13 cellular contexts compared by ENCODE assay signal in genomic region chr12:12403264-12404248, GRCh38. TPM values are rescaled to one million over a fixed set of nuclear protein-coding genes. Genes with fewer than 3 reads are reported as not detected.
DNase-seq lines count a peak whose midpoint lies in the region; ATAC-seq, FAIRE-seq and TF ChIP-seq lines count a peak whose summit lies in the region.
"Had no signal": no experiment of that assay in that cellular context is flagged by ENCODE, and none has a peak within 500 bp of the region (broad histone marks: within the 10 kb centered on the region; RNA-seq: fewer than 3 reads in every experiment).

No MANE protein-coding gene starts in this region.

- H3K79me2 ChIP-seq in K562 (ENCODE audit: control insufficient read depth, insufficient read depth, low read length), result no peaks in the 10 kb centered on the region

- H3K4me2 ChIP-seq in BLaER1 (peak overlapping the region; percentile 23; the same call in 1 of the 2 replicates), K562 (ENCODE audit: insufficient read depth, low read length) (no peak overlapping the region)

- TF ChIP-seq CTCF in LNCaP clone FGC (IDR thresholded peaks at IDR 0.05; ENCODE audit: control insufficient read depth, extremely low read depth, insufficient read depth) (no peak), K562 (IDR thresholded peaks at IDR 0.05 in 2 of 3, conservative IDR thresholded peaks at IDR 0.05 in 1 of 3; ENCODE audit: insufficient read depth in 2 of 3, low read depth in 1 of 3, low read length in 3 of 3) (no peak), mucosa of descending colon (IDR thresholded peaks at IDR 0.05) (no peak)

- no peak overlapping the region for H2AFZ ChIP-seq in K562 (ENCODE audit: low read depth, low read length)

- H3K4me3 ChIP-seq in BLaER1 (no peak overlapping the region), LNCaP clone FGC (ENCODE audit: low read depth, low read length) (no peak overlapping the region), K562 (no peak overlapping the region), mucosa of descending colon (no peak overlapping the region)
- H3K4me3 ChIP-seq: sigmoid colon had no signal

- no peaks in the 10 kb centered on the region for H3K9me1 ChIP-seq in K562 (ENCODE audit: control insufficient read depth, insufficient read depth, low read length)

- no peak overlapping the region for H3K9ac ChIP-seq in BLaER1
- no peak overlapping the region for H3K9ac ChIP-seq in K562 (ENCODE audit: insufficient read depth in 1 of 2, low read depth in 2 of 2, low read length in 2 of 2)

- CTCF ChIA-PET in K562 (lab: Yijun Ruan, JAX; ENCODE audit: low intra/inter-chr PET ratio), result no interaction called here

- H3K27me3 ChIP-seq in BLaER1 (no peaks in the 10 kb centered on the region), K562 (ENCODE audit: control insufficient read depth in 2 of 2, insufficient read depth in 2 of 2, low read length in 2 of 2) (no peaks in the 10 kb centered on the region)
- H3K27me3 ChIP-seq: sigmoid colon had no signal

- 28% methylated on average over 9 of the region's 9 CpGs for WGBS in K562 (ENCODE audit: insufficient coverage, low coverage, missing lambda C conversion rate)

- FAIRE-seq in K562 (lab: Jason Lieb, UNC), result no peak
- FAIRE-seq in RCC 7860 (lab: Jason Lieb, UNC), result no peak
- FAIRE-seq: D721Med, GM18507 had no signal

- H3K27ac ChIP-seq in BLaER1 (no peak overlapping the region), K562 (ENCODE audit: extremely low read depth, low read depth, low read length) (no peak overlapping the region)
- H3K27ac ChIP-seq: sigmoid colon had no signal

- H3K9me3 ChIP-seq in BLaER1 (no peaks in the 10 kb centered on the region), K562 (replicated peaks; ENCODE audit: control insufficient read depth, insufficient read depth, low read depth, low read length) (no peaks in the 10 kb centered on the region), mucosa of descending colon (no peaks in the 10 kb centered on the region)
- H3K9me3 ChIP-seq: sigmoid colon had no signal

- peak; percentile 37; the same call in 1 of the 2 replicates for TF ChIP-seq EP300 in K562 (IDR thresholded peaks at IDR 0.05; ENCODE audit: low read length)

- in situ Hi-C loops in K562 (cut with MboI), result no loop called here

- no peak for TF ChIP-seq POLR2A in K562 (conservative IDR thresholded peaks at IDR 0.05)

- H3K4me1 ChIP-seq in BLaER1 (peaks cover 19% of the 10 kb centered on the region), K562 (replicated peaks in 1 of 2; ENCODE audit: control insufficient read depth in 2 of 2, insufficient read depth in 2 of 2, low read length in 2 of 2) (peaks cover 0 to 6% of the 10 kb centered on the region in 2 experiments; a peak in 2 of 5 replicates), mucosa of descending colon (ENCODE audit: low read depth) (peaks cover 12% of the 10 kb centered on the region)

- H4K20me1 ChIP-seq in BLaER1 (no peaks in the 10 kb centered on the region), K562 (replicated peaks; ENCODE audit: control insufficient read depth, insufficient read depth, low read length) (no peaks in the 10 kb centered on the region)

- no TSS peak for BruUV-seq in K562 (replicated peaks; lab: Mats Ljungman, UMichigan)

- no peak for ATAC-seq in K562
- peak; percentile 89 for ATAC-seq in mucosa of descending colon
- no peak for ATAC-seq in HG02571 (IDR thresholded peaks at IDR 0.05; ENCODE audit: unreplicated experiment)

- intact Hi-C loops in K562 (cut with micrococcal nuclease), result no loop called here
- intact Hi-C loops in mucosa of descending colon (cut with DNase I, micrococcal nuclease), result no loop called here

- POLR2A ChIA-PET in K562 (lab: Yijun Ruan, JAX), result interaction anchor here (0.6 to 1.8 kb wide), 2 partner anchors 11 to 36 kb away, joined by 3 to 5 read pairs; no protein-coding TSS in a partner anchor

- DNase-seq in LNCaP clone FGC (ENCODE audit: low read depth), result peak; percentile 80
- DNase-seq in K562 (ENCODE audit: extremely low read depth in 1 of 4, low spot score in 3 of 4), result no peak
- peak in 2 of 3 donors; percentile 49 to 70 for DNase-seq in mucosa of descending colon
- DNase-seq in RCC 7860 (ENCODE audit: low spot score), result no peak
- DNase-seq in anterior cingulate cortex (lab: John Stamatoyannopoulos, UW), result no peak
- no peak for DNase-seq in activated CD8-positive, alpha-beta memory T cell treated with anti-CD3 and anti-CD28 coated beads for 24 hours
- DNase-seq: immature natural killer cell; NK-92 treated with Interleukin-12 subunit alpha and Interleukin-12 subunit beta, amount 100 ng/mL, for 24 hours; sigmoid colon had no signal

- TF ChIP-seq RAD21 in K562 (CRISPR knock-in tag; conservative IDR thresholded peaks at IDR 0.05 in 1 of 2, IDR thresholded peaks at IDR 0.05 in 1 of 2), result no peak

- no peaks in the 10 kb centered on the region for H3K36me3 ChIP-seq in BLaER1
- H3K36me3 ChIP-seq in K562 (ENCODE audit: control insufficient read depth, insufficient read depth, low read length), result no peaks in the 10 kb centered on the region
- no peaks in the 10 kb centered on the region for H3K36me3 ChIP-seq in mucosa of descending colon (ENCODE audit: low read depth)
- H3K36me3 ChIP-seq: sigmoid colon had no signal

TF ChIP-seq in K562, 482 proteins besides CTCF, POLR2A, EP300 and RAD21 (continues in another document):
- TF ChIP-seq EZH2 (IDR thresholded peaks at IDR 0.05; ENCODE audit: borderline replicate concordance, low read depth, low read length) (no peak), JUND (IDR thresholded peaks at IDR 0.05; ENCODE audit: borderline replicate concordance, low read depth, low read length) (peak; percentile 14; the same call in 1 of the 2 replicates), JUND (tag; IDR thresholded peaks at IDR 0.05; ENCODE audit: borderline replicate concordance, low read depth, low read length) (peak; percentile 29; the same call in 1 of the 3 replicates), CEBPG (CRISPR knock-in tag; IDR thresholded peaks at IDR 0.05) (no peak), CEBPG (tag; conservative IDR thresholded peaks at IDR 0.05 in 1 of 2, IDR thresholded peaks at IDR 0.05 in 1 of 2) (peak; percentile 55 to 60; a peak in 3 of 4 replicates), ZNF644 (tag; IDR thresholded peaks at IDR 0.05; ENCODE audit: low read depth) (no peak), SOX6 (IDR thresholded peaks at IDR 0.05) (peak; percentile 80; the same call in 1 of the 2 replicates), SRSF9 (IDR thresholded peaks at IDR 0.05; ENCODE audit: borderline replicate concordance, low read depth, low read length) (no peak)

RNA-seq across cellular contexts. Expression of gene BORCS5, which starts 46.7 kb away (rescaled TPM):
- total RNA-seq in K562 (2011; cell fraction: chromatin; rRNA removed; ENCODE audit: low replicate concordance), result 20.7 and 32.7 TPM in 2 replicates
- total RNA-seq in K562 (2011; cell fraction: nucleolus; rRNA removed), result 8.8 and 10.3 TPM in 2 replicates
- total RNA-seq in K562 (2011; cell fraction: nucleoplasm; rRNA removed), result 15.6 and 19.1 TPM in 2 replicates
- total RNA-seq in K562 (2014; rRNA removed) (5.4 and 8.5 TPM in 2 replicates), K562 (2014; rRNA removed; fragmentation: Illumina TruSeq; extraction: Trizol) (4.1 and 4.3 TPM in 2 replicates), K562 (2015; rRNA removed; fragmentation: Illumina TruSeq; extraction: Trizol) (2.4 and 2.6 TPM in 2 replicates), K562 (2021) (12.4 TPM in 2 replicates), mucosa of descending colon (10 to 100 TPM; 12.1 to 18.1 (median 15.0) TPM)
- polyA plus RNA-seq in K562 (2011; rRNA removed) (6.6 and 7.4 TPM in 2 replicates), K562 (2014; fragmentation: Illumina TruSeq; extraction: Trizol) (9.2 and 10.0 TPM in 2 replicates), K562 (2014; fragmentation: Nextera tagmentation; extraction: Ambion mirVana) (under 1 TPM; 0.31 to 0.77 TPM), K562 (2014; rRNA removed) (8.9 and 11.1 TPM in 2 replicates)
- polyA plus RNA-seq in K562 (2011; cell fraction: cytosol; rRNA removed), result 5.9 and 8.6 TPM in 2 replicates
- 7.1 and 10.6 TPM in 2 replicates for polyA plus RNA-seq in K562 (2011; cell fraction: nucleus; rRNA removed)
- polyA plus RNA-seq in K562 (2012), result 5.3 and 7.3 TPM in 2 replicates
- 9.9 and 10.6 TPM in 2 replicates for polyA minus RNA-seq in K562 (2011; rRNA and poly(A)+ RNA removed)
- polyA minus RNA-seq in K562 (2011; cell fraction: cytosol; rRNA and poly(A)+ RNA removed), result 11.0 and 11.2 TPM in 2 replicates
- polyA minus RNA-seq in K562 (2011; cell fraction: nucleus; rRNA and poly(A)+ RNA removed), result 7.1 and 12.2 TPM in 2 replicates

RNA-seq across cellular contexts. Expression of gene MANSC1, which starts 53.5 kb away (rescaled TPM):
- 3.2 and 5.0 TPM in 2 replicates for total RNA-seq in K562 (2011; cell fraction: chromatin; rRNA removed; ENCODE audit: low replicate concordance)
- total RNA-seq in K562 (2011; cell fraction: nucleolus; rRNA removed), result 2.4 and 3.5 TPM in 2 replicates
- total RNA-seq in K562 (2011; cell fraction: nucleoplasm; rRNA removed), result 4.5 and 6.0 TPM in 2 replicates
- total RNA-seq in K562 (2014; rRNA removed), result 0.91 and 3.3 TPM in 2 replicates
- 3.1 and 4.2 TPM in 2 replicates for total RNA-seq in K562 (2014; rRNA removed; fragmentation: Illumina TruSeq; extraction: Trizol)
- 4.5 and 4.7 TPM in 2 replicates for total RNA-seq in K562 (2015; rRNA removed; fragmentation: Illumina TruSeq; extraction: Trizol)
- total RNA-seq in K562 (2021), result 4.9 and 5.7 TPM in 2 replicates
- polyA plus RNA-seq in K562 (2011; rRNA removed), result 1.1 and 2.7 TPM in 2 replicates
- 1.6 and 2.4 TPM in 2 replicates for polyA plus RNA-seq in K562 (2011; cell fraction: cytosol; rRNA removed)
- 0.56 and 0.57 TPM in 2 replicates for polyA plus RNA-seq in K562 (2011; cell fraction: nucleus; rRNA removed)
- 4.5 and 9.5 TPM in 2 replicates for polyA plus RNA-seq in K562 (2012)
- polyA plus RNA-seq in K562 (2014; fragmentation: Illumina TruSeq; extraction: Trizol), result 6.2 and 8.6 TPM in 2 replicates
- 1 to 10 TPM in 1 of 2 experiments, under 1 TPM in 1; 0.76 to 1.4 TPM for polyA plus RNA-seq in K562 (2014; fragmentation: Nextera tagmentation; extraction: Ambion mirVana)
- 3.4 and 3.9 TPM in 2 replicates for polyA plus RNA-seq in K562 (2014; rRNA removed)
- polyA minus RNA-seq in K562 (2011; rRNA and poly(A)+ RNA removed), result 1.8 and 2.4 TPM in 2 replicates
- 1.2 and 2.1 TPM in 2 replicates for polyA minus RNA-seq in K562 (2011; cell fraction: cytosol; rRNA and poly(A)+ RNA removed)
- polyA minus RNA-seq in K562 (2011; cell fraction: nucleus; rRNA and poly(A)+ RNA removed), result 0.22 and 0.27 TPM in 2 replicates
- 10 to 100 TPM; 34.3 to 59.1 (median 46.5) TPM for total RNA-seq in mucosa of descending colon

Comparison
In these comparisons a context has a peak if more than half of its experiments do, and no peak if none do; other contexts are left out.
1. DNase-seq: peak in LNCaP clone FGC (single experiment) and mucosa of descending colon (2 of 3); none in K562 (0 of 4), RCC 7860 (single experiment), anterior cingulate cortex (0 of 58) and activated CD8-positive, alpha-beta memory T cell treated with anti-CD3 and anti-CD28 coated beads for 24 hours (single experiment).
2. RNA of gene MANSC1, which starts 53.5 kb away (total RNA-seq): 34.3 to 59.1 TPM in mucosa of descending colon; 0.91 to 6.0 TPM in K562; every median in the first group is over 4 times any median in the second.